19 cellular contexts compared by ENCODE assay signal in genomic region chr22:26842103-26842502, GRCh38.
A peak's percentile ranks its signal among the peaks of the same experiment; 100 is the strongest.
DNase-seq lines count a peak whose midpoint lies in the region; ATAC-seq and TF ChIP-seq lines count a peak whose summit lies in the region.
"Had no signal": no experiment of that assay in that cellular context is flagged by ENCODE, and none has a peak within 500 bp of the region (broad histone marks: within the 10 kb centered on the region; RNA-seq: fewer than 3 reads in every experiment).

No MANE protein-coding gene starts in this region.

- no peaks in the 10 kb centered on the region for H4K20me1 ChIP-seq in neural progenitor cell (ENCODE audit: low read depth)

- H3K36me3 ChIP-seq in HEK293 (ENCODE audit: control insufficient read depth in 2 of 2, insufficient read depth in 1 of 2, low read length in 2 of 2) (no peaks in the 10 kb centered on the region), neural progenitor cell (no peaks in the 10 kb centered on the region)
- H3K36me3 ChIP-seq: BE2C had no signal

- H3K4me3 ChIP-seq in HEK293 (ENCODE audit: low read depth, low read length) (no peak overlapping the region), neural progenitor cell (no peak overlapping the region)
- H3K4me3 ChIP-seq: GM12878, GM23248 had no signal

- H3K36me3 Mint-ChIP-seq in neural progenitor cell = no peaks in the 10 kb centered on the region

- H3K27me3 Mint-ChIP-seq in neural progenitor cell (ENCODE audit: insufficient read depth, low read depth) = peaks cover 5% of the 10 kb centered on the region
- H3K27me3 Mint-ChIP-seq: CD4-positive, CD25-positive, alpha-beta regulatory T cell; CD8-positive, alpha-beta memory T cell; IgD-negative memory B cell had no signal

- peaks cover 5% of the 10 kb centered on the region for H3K4me1 Mint-ChIP-seq in neural progenitor cell
- H3K4me1 Mint-ChIP-seq: CD8-positive, alpha-beta memory T cell had no signal

- no peak overlapping the region for H2AFZ ChIP-seq in neural progenitor cell (replicated peaks)
- H2AFZ ChIP-seq: GM23248 had no signal

- H3K4me1 ChIP-seq in HEK293 (ENCODE audit: control insufficient read depth, insufficient read depth, low read length) = no peaks in the 10 kb centered on the region
- H3K4me1 ChIP-seq in neural progenitor cell = peaks cover 15% of the 10 kb centered on the region
- H3K4me1 ChIP-seq: BE2C had no signal

- no peak overlapping the region for H3K4me3 Mint-ChIP-seq in neural progenitor cell
- H3K4me3 Mint-ChIP-seq: CD4-positive, CD25-positive, alpha-beta regulatory T cell; CD8-positive, alpha-beta memory T cell; IgD-negative memory B cell had no signal

- no peaks in the 10 kb centered on the region for H3K79me2 ChIP-seq in neural progenitor cell (ENCODE audit: low read depth)

- H3K9me3 Mint-ChIP-seq in neural progenitor cell = no peaks in the 10 kb centered on the region
- H3K9me3 Mint-ChIP-seq: CD4-positive, CD25-positive, alpha-beta regulatory T cell; CD8-positive, alpha-beta memory T cell; IgD-negative memory B cell had no signal

- peak; percentile 50 for DNase-seq in NCI-H146 treated with DMSO at 0.1 percent for 48 hours (lab: John Stamatoyannopoulos, UW; ENCODE audit: unreplicated experiment)
- peak; percentile 24 for DNase-seq in islet precursor cell
- DNase-seq in neural progenitor cell (ENCODE audit: low spot score) = peak; percentile 23
- DNase-seq in DMS79 treated with DMSO at 0.1 percent for 48 hours (lab: John Stamatoyannopoulos, UW) = no peak
- no peak for DNase-seq in D341Med (ENCODE audit: low spot score)
- DNase-seq: ACHN; BE2C; C1 segment of cervical spinal cord; CD4-positive, CD25-positive, alpha-beta regulatory T cell; CD8-positive, alpha-beta memory T cell; COR-L47; GM23248; HCEC 1CT; KBM-7 had no signal

- CTCF ChIA-PET in HEK293 (lab: Yijun Ruan, JAX) = interaction anchor here (0.7 kb wide), 1 partner anchor 13 kb away, joined by 3 read pairs; no protein-coding TSS in a partner anchor

- POLR2A ChIA-PET in HEK293 (lab: Yijun Ruan, JAX) = no interaction called here

- H3K27ac ChIP-seq in HEK293 (ENCODE audit: extremely low read depth, low read depth, low read length) = no peak overlapping the region
- no peak overlapping the region for H3K27ac ChIP-seq in neural progenitor cell
- H3K27ac ChIP-seq: GM23248 had no signal

- H3K4me2 ChIP-seq in neural progenitor cell = peak overlapping the region; percentile 42

- H3F3A ChIP-seq in neural progenitor cell (ENCODE audit: low read depth) = peaks cover 9% of the 10 kb centered on the region

- no peaks in the 10 kb centered on the region for H3K27me3 ChIP-seq in neural progenitor cell
- H3K27me3 ChIP-seq: BE2C had no signal

- TF ChIP-seq CTCF in HEK293 (tag by site-specific recombination; IDR thresholded peaks at IDR 0.05) = no peak
- TF ChIP-seq CTCF in neural progenitor cell (IDR thresholded peaks at IDR 0.05) = no peak

- no peak overlapping the region for H3K27ac Mint-ChIP-seq in neural progenitor cell
- H3K27ac Mint-ChIP-seq: CD4-positive, CD25-positive, alpha-beta regulatory T cell; CD8-positive, alpha-beta memory T cell; IgD-negative memory B cell had no signal

- no peak overlapping the region for H3K9ac ChIP-seq in neural progenitor cell
- H3K9ac ChIP-seq: GM23248 had no signal

- no peak for ATAC-seq in GM18498 (IDR thresholded peaks at IDR 0.05; ENCODE audit: unreplicated experiment)
- ATAC-seq: GM12878, HepG2 had no signal

- H3K9me3 ChIP-seq in HEK293 (ENCODE audit: control insufficient read depth, insufficient read depth, low read depth, low read length) = no peaks in the 10 kb centered on the region
- no peaks in the 10 kb centered on the region for H3K9me3 ChIP-seq in neural progenitor cell (ENCODE audit: low read depth)
- H3K9me3 ChIP-seq: BE2C had no signal

TF ChIP-seq in HEK293, 187 proteins besides CTCF, POLR2A, EP300 and RAD21:
- TF ChIP-seq ZIC2 (tag by site-specific recombination; IDR thresholded peaks at IDR 0.05) (peak; percentile 90), ZNF692 (tag by site-specific recombination; IDR thresholded peaks at IDR 0.05) (no peak)

Comparison
In these comparisons a context has a peak if more than half of its experiments do, and no peak if none do; other contexts are left out.
1. DNase-seq: peak in NCI-H146 treated with DMSO at 0.1 percent for 48 hours (single experiment), islet precursor cell (single experiment) and neural progenitor cell (single experiment); none in DMS79 treated with DMSO at 0.1 percent for 48 hours (single experiment) and D341Med (single experiment).